Comparison of ENCODE assay signal across 1 cellular context in the genomic region with DNA sequence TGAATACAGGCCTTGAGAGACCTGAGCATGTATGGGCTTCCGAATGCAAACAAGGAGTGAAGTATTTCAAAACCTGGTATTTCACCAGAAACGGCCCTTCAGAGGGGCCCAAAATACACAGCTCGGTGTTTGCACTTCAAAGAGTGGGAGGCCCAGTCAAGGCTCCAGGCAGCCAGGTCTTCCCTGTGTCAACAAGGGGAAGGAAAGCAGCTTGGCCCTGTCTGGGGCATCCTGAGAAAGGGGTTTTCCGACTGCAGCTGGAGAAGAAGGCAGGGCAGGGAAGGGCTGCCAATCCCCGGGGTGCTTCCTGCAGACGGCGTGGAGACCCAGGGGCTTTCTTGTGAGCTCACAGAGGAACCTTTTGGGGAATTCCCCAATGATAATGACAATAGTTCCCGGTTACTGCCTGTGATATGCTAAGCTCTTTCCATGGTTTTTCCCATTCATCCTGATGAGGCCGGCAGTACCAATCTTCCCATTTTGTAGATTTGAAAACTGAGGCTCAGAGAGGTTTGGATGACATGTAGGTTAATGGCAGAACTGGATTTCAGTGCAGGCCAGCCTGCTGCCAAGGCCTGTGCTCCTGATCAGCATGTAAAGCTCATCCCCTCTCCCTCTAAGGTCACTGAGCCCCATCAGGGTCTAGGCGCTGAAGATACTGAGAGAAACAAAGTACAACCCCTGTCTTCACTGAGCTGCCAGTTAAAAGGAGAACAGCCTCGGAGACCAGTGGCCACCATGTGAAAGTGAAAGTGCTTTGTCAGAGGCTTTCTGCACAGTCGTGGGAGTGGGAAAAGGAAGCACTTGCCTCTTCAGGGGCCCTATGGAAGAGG.
TF ChIP-seq lines count a peak whose summit lies in the region.

No MANE protein-coding gene starts in this region.

TF ChIP-seq in HepG2, 621 proteins besides CTCF, POLR2A, EP300 and RAD21 (continued from another document and continues in another):
- TF ChIP-seq SPEN (CRISPR knock-in tag; IDR thresholded peaks at IDR 0.05; ENCODE audit: low read depth) (peak; percentile 78), EED (CRISPR knock-in tag; IDR thresholded peaks at IDR 0.05) (0 out of 2 replicates have a peak, but pooled peaks have one; percentile 50), CCAR2 (optimal IDR thresholded peaks at IDR 0.05; ENCODE audit: low read depth, low read length) (peak; percentile 32), ZKSCAN1 (IDR thresholded peaks at IDR 0.05; ENCODE audit: low read length) (no peak), ZNF790 (CRISPR knock-in tag; IDR thresholded peaks at IDR 0.05; ENCODE audit: borderline replicate concordance) (no peak), HMGA1 (CRISPR knock-in tag; conservative IDR thresholded peaks at IDR 0.05) (no peak), TSC22D2 (CRISPR knock-in tag; IDR thresholded peaks at IDR 0.05; ENCODE audit: borderline replicate concordance) (no peak), SATB2 (CRISPR knock-in tag; IDR thresholded peaks at IDR 0.05) (no peak), ZNF761 (CRISPR knock-in tag; conservative IDR thresholded peaks at IDR 0.05) (0 out of 2 replicates have a peak, but pooled peaks have one; percentile 62), ZNF747 (CRISPR knock-in tag; IDR thresholded peaks at IDR 0.05; ENCODE audit: borderline replicate concordance) (peak; percentile 86; the same call in 1 of the 2 replicates), U2AF2 (IDR thresholded peaks at IDR 0.05; ENCODE audit: low read depth, low read length) (no peak), KDM1A (CRISPR knock-in tag; IDR thresholded peaks at IDR 0.05) (peak; percentile 89), ZBTB1 (CRISPR knock-in tag; IDR thresholded peaks at IDR 0.05; ENCODE audit: borderline replicate concordance) (no peak), JDP2 (CRISPR knock-in tag; IDR thresholded peaks at IDR 0.05; ENCODE audit: borderline replicate concordance) (peak; percentile 91; the same call in 1 of the 2 replicates), RBAK (CRISPR knock-in tag; IDR thresholded peaks at IDR 0.05) (no peak), ZNF615 (CRISPR knock-in tag; IDR thresholded peaks at IDR 0.05; ENCODE audit: borderline replicate concordance) (no peak), PCBP2 (optimal IDR thresholded peaks at IDR 0.05; ENCODE audit: low read depth, low read length, poor library complexity, severe bottlenecking) (no peak), GABPB1 (CRISPR knock-in tag; IDR thresholded peaks at IDR 0.05) (peak; percentile 56), ZNF614 (CRISPR knock-in tag; IDR thresholded peaks at IDR 0.05; ENCODE audit: borderline replicate concordance) (peak; percentile 86), ZNF33A (CRISPR knock-in tag; IDR thresholded peaks at IDR 0.05; ENCODE audit: borderline replicate concordance) (0 out of 2 replicates have a peak, but pooled peaks have one; percentile 56), ZNF7 (CRISPR knock-in tag; IDR thresholded peaks at IDR 0.05) (no peak), MAF1 (CRISPR knock-in tag; IDR thresholded peaks at IDR 0.05; ENCODE audit: borderline replicate concordance) (0 out of 2 replicates have a peak, but pooled peaks have one; percentile 78), ZSCAN20 (CRISPR knock-in tag; IDR thresholded peaks at IDR 0.05; ENCODE audit: borderline replicate concordance) (no peak), SNRNP70 (IDR thresholded peaks at IDR 0.05; ENCODE audit: low read depth, low read length) (no peak), YY1 (IDR thresholded peaks at IDR 0.05; ENCODE audit: insufficient read depth, insufficient replicate concordance, low read depth, low read length) (peak; percentile 69), HIVEP1 (CRISPR knock-in tag; IDR thresholded peaks at IDR 0.05) (peak; percentile 100), SRY (CRISPR knock-in tag; IDR thresholded peaks at IDR 0.05) (no peak; the same call in 1 of the 2 replicates), NFE2 (CRISPR knock-in tag; IDR thresholded peaks at IDR 0.05) (no peak), ZNF782 (CRISPR knock-in tag; IDR thresholded peaks at IDR 0.05; ENCODE audit: borderline replicate concordance) (0 out of 2 replicates have a peak, but pooled peaks have one; percentile 56), HOXA5 (CRISPR knock-in tag; IDR thresholded peaks at IDR 0.05) (peak; percentile 91; the same call in 1 of the 2 replicates), PHF5A (CRISPR knock-in tag; IDR thresholded peaks at IDR 0.05; ENCODE audit: low read depth, unreplicated experiment) (peak; percentile 46), FOXM1 (CRISPR knock-in tag; IDR thresholded peaks at IDR 0.05) (no peak), ZNF839 (CRISPR knock-in tag; IDR thresholded peaks at IDR 0.05; ENCODE audit: borderline replicate concordance) (0 out of 2 replicates have a peak, but pooled peaks have one; percentile 44), GPN1 (CRISPR knock-in tag; IDR thresholded peaks at IDR 0.05; ENCODE audit: borderline replicate concordance) (no peak)
- TF ChIP-seq, protein P1, sequence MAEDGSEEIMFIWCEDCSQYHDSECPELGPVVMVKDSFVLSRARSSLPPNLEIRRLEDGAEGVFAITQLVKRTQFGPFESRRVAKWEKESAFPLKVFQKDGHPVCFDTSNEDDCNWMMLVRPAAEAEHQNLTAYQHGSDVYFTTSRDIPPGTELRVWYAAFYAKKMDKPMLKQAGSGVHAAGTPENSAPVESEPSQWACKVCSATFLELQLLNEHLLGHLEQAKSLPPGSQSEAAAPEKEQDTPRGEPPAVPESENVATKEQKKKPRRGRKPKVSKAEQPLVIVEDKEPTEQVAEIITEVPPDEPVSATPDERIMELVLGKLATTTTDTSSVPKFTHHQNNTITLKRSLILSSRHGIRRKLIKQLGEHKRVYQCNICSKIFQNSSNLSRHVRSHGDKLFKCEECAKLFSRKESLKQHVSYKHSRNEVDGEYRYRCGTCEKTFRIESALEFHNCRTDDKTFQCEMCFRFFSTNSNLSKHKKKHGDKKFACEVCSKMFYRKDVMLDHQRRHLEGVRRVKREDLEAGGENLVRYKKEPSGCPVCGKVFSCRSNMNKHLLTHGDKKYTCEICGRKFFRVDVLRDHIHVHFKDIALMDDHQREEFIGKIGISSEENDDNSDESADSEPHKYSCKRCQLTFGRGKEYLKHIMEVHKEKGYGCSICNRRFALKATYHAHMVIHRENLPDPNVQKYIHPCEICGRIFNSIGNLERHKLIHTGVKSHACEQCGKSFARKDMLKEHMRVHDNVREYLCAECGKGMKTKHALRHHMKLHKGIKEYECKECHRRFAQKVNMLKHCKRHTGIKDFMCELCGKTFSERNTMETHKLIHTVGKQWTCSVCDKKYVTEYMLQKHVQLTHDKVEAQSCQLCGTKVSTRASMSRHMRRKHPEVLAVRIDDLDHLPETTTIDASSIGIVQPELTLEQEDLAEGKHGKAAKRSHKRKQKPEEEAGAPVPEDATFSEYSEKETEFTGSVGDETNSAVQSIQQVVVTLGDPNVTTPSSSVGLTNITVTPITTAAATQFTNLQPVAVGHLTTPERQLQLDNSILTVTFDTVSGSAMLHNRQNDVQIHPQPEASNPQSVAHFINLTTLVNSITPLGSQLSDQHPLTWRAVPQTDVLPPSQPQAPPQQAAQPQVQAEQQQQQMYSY (CRISPR knock-in tag; IDR thresholded peaks at IDR 0.05) = peak; percentile 90
- TF ChIP-seq, protein P2, sequence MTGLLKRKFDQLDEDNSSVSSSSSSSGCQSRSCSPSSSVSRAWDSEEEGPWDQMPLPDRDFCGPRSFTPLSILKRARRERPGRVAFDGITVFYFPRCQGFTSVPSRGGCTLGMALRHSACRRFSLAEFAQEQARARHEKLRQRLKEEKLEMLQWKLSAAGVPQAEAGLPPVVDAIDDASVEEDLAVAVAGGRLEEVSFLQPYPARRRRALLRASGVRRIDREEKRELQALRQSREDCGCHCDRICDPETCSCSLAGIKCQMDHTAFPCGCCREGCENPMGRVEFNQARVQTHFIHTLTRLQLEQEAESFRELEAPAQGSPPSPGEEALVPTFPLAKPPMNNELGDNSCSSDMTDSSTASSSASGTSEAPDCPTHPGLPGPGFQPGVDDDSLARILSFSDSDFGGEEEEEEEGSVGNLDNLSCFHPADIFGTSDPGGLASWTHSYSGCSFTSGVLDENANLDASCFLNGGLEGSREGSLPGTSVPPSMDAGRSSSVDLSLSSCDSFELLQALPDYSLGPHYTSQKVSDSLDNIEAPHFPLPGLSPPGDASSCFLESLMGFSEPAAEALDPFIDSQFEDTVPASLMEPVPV (CRISPR knock-in tag; IDR thresholded peaks at IDR 0.05) = peak; percentile 75; the same call in 1 of the 2 replicates
- TF ChIP-seq, protein P3, sequence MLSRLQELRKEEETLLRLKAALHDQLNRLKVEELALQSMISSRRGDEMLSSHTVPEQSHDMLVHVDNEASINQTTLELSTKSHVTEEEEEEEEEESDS (CRISPR knock-in tag; IDR thresholded peaks at IDR 0.05; ENCODE audit: borderline replicate concordance) = peak; percentile 94
- TF ChIP-seq, protein P4, sequence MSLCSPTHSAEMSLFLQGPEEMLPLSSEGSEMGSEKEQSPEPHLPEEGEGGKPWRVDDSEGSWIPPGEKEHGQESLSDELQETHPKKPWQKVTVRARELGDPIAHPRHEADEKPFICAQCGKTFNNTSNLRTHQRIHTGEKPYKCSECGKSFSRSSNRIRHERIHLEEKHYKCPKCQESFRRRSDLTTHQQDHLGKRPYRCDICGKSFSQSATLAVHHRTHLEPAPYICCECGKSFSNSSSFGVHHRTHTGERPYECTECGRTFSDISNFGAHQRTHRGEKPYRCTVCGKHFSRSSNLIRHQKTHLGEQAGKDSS (CRISPR knock-in tag; IDR thresholded peaks at IDR 0.05; ENCODE audit: borderline replicate concordance, low read depth) = peak; percentile 74; the same call in 1 of the 2 replicates
- TF ChIP-seq, protein P5, sequence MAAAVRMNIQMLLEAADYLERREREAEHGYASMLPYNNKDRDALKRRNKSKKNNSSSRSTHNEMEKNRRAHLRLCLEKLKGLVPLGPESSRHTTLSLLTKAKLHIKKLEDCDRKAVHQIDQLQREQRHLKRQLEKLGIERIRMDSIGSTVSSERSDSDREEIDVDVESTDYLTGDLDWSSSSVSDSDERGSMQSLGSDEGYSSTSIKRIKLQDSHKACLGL (CRISPR knock-in tag; IDR thresholded peaks at IDR 0.05) = peak; percentile 73
- TF ChIP-seq, protein P6, sequence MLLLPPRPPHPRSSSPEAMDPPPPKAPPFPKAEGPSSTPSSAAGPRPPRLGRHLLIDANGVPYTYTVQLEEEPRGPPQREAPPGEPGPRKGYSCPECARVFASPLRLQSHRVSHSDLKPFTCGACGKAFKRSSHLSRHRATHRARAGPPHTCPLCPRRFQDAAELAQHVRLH (CRISPR knock-in tag; IDR thresholded peaks at IDR 0.05; ENCODE audit: borderline replicate concordance, low read depth) = no peak
- TF ChIP-seq, protein P7, sequence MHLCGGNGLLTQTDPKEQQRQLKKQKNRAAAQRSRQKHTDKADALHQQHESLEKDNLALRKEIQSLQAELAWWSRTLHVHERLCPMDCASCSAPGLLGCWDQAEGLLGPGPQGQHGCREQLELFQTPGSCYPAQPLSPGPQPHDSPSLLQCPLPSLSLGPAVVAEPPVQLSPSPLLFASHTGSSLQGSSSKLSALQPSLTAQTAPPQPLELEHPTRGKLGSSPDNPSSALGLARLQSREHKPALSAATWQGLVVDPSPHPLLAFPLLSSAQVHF (CRISPR knock-in tag; IDR thresholded peaks at IDR 0.05) = peak; percentile 85; the same call in 1 of the 2 replicates
- TF ChIP-seq, protein P8, sequence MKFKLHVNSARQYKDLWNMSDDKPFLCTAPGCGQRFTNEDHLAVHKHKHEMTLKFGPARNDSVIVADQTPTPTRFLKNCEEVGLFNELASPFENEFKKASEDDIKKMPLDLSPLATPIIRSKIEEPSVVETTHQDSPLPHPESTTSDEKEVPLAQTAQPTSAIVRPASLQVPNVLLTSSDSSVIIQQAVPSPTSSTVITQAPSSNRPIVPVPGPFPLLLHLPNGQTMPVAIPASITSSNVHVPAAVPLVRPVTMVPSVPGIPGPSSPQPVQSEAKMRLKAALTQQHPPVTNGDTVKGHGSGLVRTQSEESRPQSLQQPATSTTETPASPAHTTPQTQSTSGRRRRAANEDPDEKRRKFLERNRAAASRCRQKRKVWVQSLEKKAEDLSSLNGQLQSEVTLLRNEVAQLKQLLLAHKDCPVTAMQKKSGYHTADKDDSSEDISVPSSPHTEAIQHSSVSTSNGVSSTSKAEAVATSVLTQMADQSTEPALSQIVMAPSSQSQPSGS (CRISPR knock-in tag; IDR thresholded peaks at IDR 0.05) = peak; percentile 93
- TF ChIP-seq, protein P9, sequence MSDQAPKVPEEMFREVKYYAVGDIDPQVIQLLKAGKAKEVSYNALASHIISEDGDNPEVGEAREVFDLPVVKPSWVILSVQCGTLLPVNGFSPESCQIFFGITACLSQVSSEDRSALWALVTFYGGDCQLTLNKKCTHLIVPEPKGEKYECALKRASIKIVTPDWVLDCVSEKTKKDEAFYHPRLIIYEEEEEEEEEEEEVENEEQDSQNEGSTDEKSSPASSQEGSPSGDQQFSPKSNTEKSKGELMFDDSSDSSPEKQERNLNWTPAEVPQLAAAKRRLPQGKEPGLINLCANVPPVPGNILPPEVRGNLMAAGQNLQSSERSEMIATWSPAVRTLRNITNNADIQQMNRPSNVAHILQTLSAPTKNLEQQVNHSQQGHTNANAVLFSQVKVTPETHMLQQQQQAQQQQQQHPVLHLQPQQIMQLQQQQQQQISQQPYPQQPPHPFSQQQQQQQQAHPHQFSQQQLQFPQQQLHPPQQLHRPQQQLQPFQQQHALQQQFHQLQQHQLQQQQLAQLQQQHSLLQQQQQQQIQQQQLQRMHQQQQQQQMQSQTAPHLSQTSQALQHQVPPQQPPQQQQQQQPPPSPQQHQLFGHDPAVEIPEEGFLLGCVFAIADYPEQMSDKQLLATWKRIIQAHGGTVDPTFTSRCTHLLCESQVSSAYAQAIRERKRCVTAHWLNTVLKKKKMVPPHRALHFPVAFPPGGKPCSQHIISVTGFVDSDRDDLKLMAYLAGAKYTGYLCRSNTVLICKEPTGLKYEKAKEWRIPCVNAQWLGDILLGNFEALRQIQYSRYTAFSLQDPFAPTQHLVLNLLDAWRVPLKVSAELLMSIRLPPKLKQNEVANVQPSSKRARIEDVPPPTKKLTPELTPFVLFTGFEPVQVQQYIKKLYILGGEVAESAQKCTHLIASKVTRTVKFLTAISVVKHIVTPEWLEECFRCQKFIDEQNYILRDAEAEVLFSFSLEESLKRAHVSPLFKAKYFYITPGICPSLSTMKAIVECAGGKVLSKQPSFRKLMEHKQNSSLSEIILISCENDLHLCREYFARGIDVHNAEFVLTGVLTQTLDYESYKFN (CRISPR knock-in tag; conservative IDR thresholded peaks at IDR 0.05) = peak; percentile 94
- TF ChIP-seq, protein P10, sequence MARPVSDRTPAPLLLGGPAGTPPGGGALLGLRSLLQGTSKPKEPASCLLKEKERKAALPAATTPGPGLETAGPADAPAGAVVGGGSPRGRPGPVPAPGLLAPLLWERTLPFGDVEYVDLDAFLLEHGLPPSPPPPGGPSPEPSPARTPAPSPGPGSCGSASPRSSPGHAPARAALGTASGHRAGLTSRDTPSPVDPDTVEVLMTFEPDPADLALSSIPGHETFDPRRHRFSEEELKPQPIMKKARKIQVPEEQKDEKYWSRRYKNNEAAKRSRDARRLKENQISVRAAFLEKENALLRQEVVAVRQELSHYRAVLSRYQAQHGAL (CRISPR knock-in tag; IDR thresholded peaks at IDR 0.05; ENCODE audit: not compliant biosample characterization) = no peak
